ENCODE assay signal across 25 cellular contexts in genomic region chr18:59593291-59593717, GRCh38.
DNase-seq lines count a peak whose midpoint lies in the region; ATAC-seq, FAIRE-seq and TF ChIP-seq lines count a peak whose summit lies in the region.
"Had no signal": no experiment of that assay in that cellular context is flagged by ENCODE, and none has a peak within 500 bp of the region (broad histone marks: within the 10 kb centered on the region; RNA-seq: fewer than 3 reads in every experiment).

No MANE protein-coding gene starts in this region.

- TF ChIP-seq POLR2A in HepG2 (IDR thresholded peaks at IDR 0.05; ENCODE audit: insufficient read depth in 1 of 2, low read depth in 2 of 2, low read length in 2 of 2): no peak

- TF ChIP-seq RAD21 in HepG2 (CRISPR knock-in tag; IDR thresholded peaks at IDR 0.05): no peak

- H3K27ac ChIP-seq in left ventricle myocardium inferior (replicated peaks) (no peak overlapping the region), HepG2 (ENCODE audit: extremely low read length, insufficient read depth, low read length) (no peak overlapping the region)

- H2AFZ ChIP-seq in HepG2 (ENCODE audit: low read length): no peak overlapping the region

- peak; percentile 77 for ATAC-seq in Right ventricle myocardium superior (ENCODE audit: poor library complexity)
- ATAC-seq in HG02870 (IDR thresholded peaks at IDR 0.05; ENCODE audit: unreplicated experiment): no peak
- ATAC-seq in HepG2: no peak
- ATAC-seq: activated CD4-positive, alpha-beta T cell treated with anti-CD3 and anti-CD28 coated beads for 36 hours; naive thymus-derived CD8-positive, alpha-beta T cell; stimulated activated memory B cell treated with anti-CD40 and anti-IgM and Interleukin-4, amounts not matched to agents 10 μg/mL and 1 μg/mL and 100 μg/mL, for 72 hours had no signal

- H3K27me3 ChIP-seq in left ventricle myocardium inferior (ENCODE audit: low read depth): no peaks in the 10 kb centered on the region
- H3K27me3 ChIP-seq in HepG2 (ENCODE audit: control insufficient read depth in 1 of 2, insufficient read depth in 2 of 2, low read length in 2 of 2): peaks cover 0 to 13% of the 10 kb centered on the region in 2 experiments; a peak in 2 of 5 replicates
- H3K27me3 ChIP-seq: thyroid gland had no signal

- no peaks in the 10 kb centered on the region for H3K79me2 ChIP-seq in HepG2 (ENCODE audit: insufficient read depth, low read length)

- POLR2A ChIA-PET in HepG2 (lab: Yijun Ruan, JAX): no interaction called here

- DNase-seq in Right ventricle myocardium superior: no peak
- DNase-seq in left ventricle myocardium inferior: no peak
- peak; percentile 12 for DNase-seq in astrocyte of the cerebellum (ENCODE audit: low read depth)
- DNase-seq in foreskin fibroblast: peak; percentile 53 to 82
- peak; percentile 54 for DNase-seq in stromal cell of bone marrow (ENCODE audit: low read depth)
- DNase-seq in DMS153 (lab: John Stamatoyannopoulos, UW): no peak
- no peak for DNase-seq in HepG2 (ENCODE audit: low spot score)
- DNase-seq: 8988T; activated CD4-positive, alpha-beta T cell treated with anti-CD3 and anti-CD28 coated beads for 36 hours; activated gamma-delta T cell; amygdala; CD8-positive, alpha-beta memory T cell; DMS79 treated with DMSO at 0.1 percent for 48 hours; naive thymus-derived CD8-positive, alpha-beta T cell; NCI-H1694; NCI-H2227 treated with DMSO at 0.1 percent for 48 hours; stimulated activated CD4-positive, alpha-beta T cell treated with anti-CD3 and anti-CD28 coated beads, Interleukin-15, amount 100 ng/mL, for 24 hours; thyroid gland had no signal

- intact Hi-C loops in Right ventricle myocardium superior (cut with DNase I): no loop called here
- intact Hi-C loops in left ventricle myocardium inferior (cut with micrococcal nuclease): no loop called here
- intact Hi-C loops in HepG2 (cut with micrococcal nuclease; ENCODE audit: unreplicated experiment): no loop called here

- no peak overlapping the region for H3K4me3 ChIP-seq in left ventricle myocardium inferior
- no peak overlapping the region for H3K4me3 ChIP-seq in astrocyte of the cerebellum (ENCODE audit: low read depth, low read length)
- H3K4me3 ChIP-seq in foreskin fibroblast (ENCODE audit: low read depth in 1 of 2, low read length in 2 of 2): no peak overlapping the region
- H3K4me3 ChIP-seq in HepG2 (replicated peaks in 1 of 3; ENCODE audit: insufficient read depth in 1 of 3, low read depth in 2 of 3, low read length in 3 of 3): no peak overlapping the region
- H3K4me3 ChIP-seq: lung, thyroid gland had no signal

- H3K9ac ChIP-seq in HepG2 (ENCODE audit: insufficient read depth, low read depth, low read length): no peak overlapping the region

- TF ChIP-seq CTCF in left ventricle myocardium inferior (IDR thresholded peaks at IDR 0.05; ENCODE audit: borderline replicate concordance): no peak
- no peak for TF ChIP-seq CTCF in astrocyte of the cerebellum (IDR thresholded peaks at IDR 0.05; ENCODE audit: low read depth, low read length, missing control alignments)
- peak; percentile 2 for TF ChIP-seq CTCF in foreskin fibroblast (IDR thresholded peaks at IDR 0.05; ENCODE audit: low read depth, low read length)
- TF ChIP-seq CTCF in HepG2 (CRISPR knock-in tag; IDR thresholded peaks at IDR 0.05): no peak

- H3K9me3 ChIP-seq in left ventricle myocardium inferior (replicated peaks): no peaks in the 10 kb centered on the region
- H3K9me3 ChIP-seq in HepG2 (ENCODE audit: low read length): no peaks in the 10 kb centered on the region
- H3K9me3 ChIP-seq: thyroid gland had no signal

- no peaks in the 10 kb centered on the region for H3K36me3 ChIP-seq in left ventricle myocardium inferior
- no peaks in the 10 kb centered on the region for H3K36me3 ChIP-seq in HepG2 (replicated peaks in 1 of 2; ENCODE audit: control insufficient read depth in 1 of 2, insufficient read depth in 2 of 2, low read length in 2 of 2)
- H3K36me3 ChIP-seq: thyroid gland had no signal

- H3K4me2 ChIP-seq in HepG2 (ENCODE audit: low read depth, low read length): no peak overlapping the region

- TF ChIP-seq EP300 in HepG2 (IDR thresholded peaks at IDR 0.05; ENCODE audit: low read depth in 2 of 2, low read length in 2 of 2): no peak
- TF ChIP-seq EP300 in HepG2 (CRISPR knock-in tag; IDR thresholded peaks at IDR 0.05; ENCODE audit: borderline replicate concordance): no peak

- FAIRE-seq in HepG2 (lab: Jason Lieb, UNC): no peak
- FAIRE-seq: endometrium, GM18507, RCC 7860, TTC549 had no signal

- no peaks in the 10 kb centered on the region for H4K20me1 ChIP-seq in HepG2 (ENCODE audit: insufficient read depth, low read length)

- in situ Hi-C loops in astrocyte of the cerebellum (cut with HindIII; ENCODE audit: low sequenced_read_pairs) (no loop called here), HepG2 (cut with HindIII; ENCODE audit: extremely low pct_ligation_motif_present, low pct_unique_long_range_greater_than_20kb) (no loop called here)

- peaks cover 9% of the 10 kb centered on the region for H3K4me1 ChIP-seq in left ventricle myocardium inferior
- H3K4me1 ChIP-seq in HepG2 (ENCODE audit: insufficient read depth, low read length): no peaks in the 10 kb centered on the region
- H3K4me1 ChIP-seq: thyroid gland had no signal

- CTCF ChIA-PET in HepG2 (lab: Yijun Ruan, JAX; ENCODE audit: low intra/inter-chr PET ratio, low total read pairs): no interaction called here

- BruUV-seq in HepG2 (replicated peaks; lab: Mats Ljungman, UMichigan): no TSS peak

TF ChIP-seq in HepG2, 621 proteins besides CTCF, POLR2A, EP300 and RAD21:
- TF ChIP-seq, protein P1, sequence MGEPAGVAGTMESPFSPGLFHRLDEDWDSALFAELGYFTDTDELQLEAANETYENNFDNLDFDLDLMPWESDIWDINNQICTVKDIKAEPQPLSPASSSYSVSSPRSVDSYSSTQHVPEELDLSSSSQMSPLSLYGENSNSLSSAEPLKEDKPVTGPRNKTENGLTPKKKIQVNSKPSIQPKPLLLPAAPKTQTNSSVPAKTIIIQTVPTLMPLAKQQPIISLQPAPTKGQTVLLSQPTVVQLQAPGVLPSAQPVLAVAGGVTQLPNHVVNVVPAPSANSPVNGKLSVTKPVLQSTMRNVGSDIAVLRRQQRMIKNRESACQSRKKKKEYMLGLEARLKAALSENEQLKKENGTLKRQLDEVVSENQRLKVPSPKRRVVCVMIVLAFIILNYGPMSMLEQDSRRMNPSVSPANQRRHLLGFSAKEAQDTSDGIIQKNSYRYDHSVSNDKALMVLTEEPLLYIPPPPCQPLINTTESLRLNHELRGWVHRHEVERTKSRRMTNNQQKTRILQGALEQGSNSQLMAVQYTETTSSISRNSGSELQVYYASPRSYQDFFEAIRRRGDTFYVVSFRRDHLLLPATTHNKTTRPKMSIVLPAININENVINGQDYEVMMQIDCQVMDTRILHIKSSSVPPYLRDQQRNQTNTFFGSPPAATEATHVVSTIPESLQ (CRISPR knock-in tag; conservative IDR thresholded peaks at IDR 0.05): no peak

Comparison
In these comparisons a context has a peak if more than half of its experiments do, and no peak if none do; other contexts are left out.
1. DNase-seq: peak in astrocyte of the cerebellum (single experiment), foreskin fibroblast (2 of 2) and stromal cell of bone marrow (single experiment); none in Right ventricle myocardium superior (single experiment), left ventricle myocardium inferior (single experiment), DMS153 (single experiment) and HepG2 (single experiment).